1 cellular context compared by ENCODE assay signal in genomic region chr7:16669581-16669980, GRCh38.
TF ChIP-seq lines count a peak whose summit lies in the region.

No MANE protein-coding gene starts in this region.

TF ChIP-seq in endothelial cell of umbilical vein, 7 proteins besides CTCF, POLR2A, EP300 and RAD21:
- TF ChIP-seq FOS (IDR thresholded peaks at IDR 0.05; ENCODE audit: borderline replicate concordance, insufficient read depth, low read length) (peak; percentile 48), MYC (IDR thresholded peaks at IDR 0.05; ENCODE audit: low read depth, low read length) (no peak)
